ENCODE assay signal across 1 cellular context in the genomic region with DNA sequence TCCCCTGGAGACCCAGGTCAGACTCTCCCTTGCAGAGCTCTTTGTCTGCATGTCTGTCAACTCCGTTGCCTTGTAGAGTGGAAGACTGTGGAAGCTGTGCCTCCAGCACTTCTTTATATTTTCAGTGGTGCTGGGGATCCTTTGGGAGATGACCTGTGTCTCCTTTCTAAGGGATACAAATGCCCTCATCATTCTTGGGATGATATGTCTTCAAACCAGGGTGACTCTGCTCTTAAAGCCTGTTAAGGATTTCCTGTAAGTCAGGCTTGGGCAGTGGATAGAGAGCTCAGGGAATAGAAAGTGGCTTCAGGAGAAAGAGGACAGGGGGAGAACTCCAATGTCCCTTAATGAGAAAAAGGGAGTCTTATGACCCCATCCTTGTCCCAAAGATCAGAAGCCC.
TF ChIP-seq lines count a peak whose summit lies in the region.

No MANE protein-coding gene starts in this region.

TF ChIP-seq in endothelial cell of umbilical vein, 7 proteins besides CTCF, POLR2A, EP300 and RAD21:
- TF ChIP-seq GATA2 (IDR thresholded peaks at IDR 0.05; ENCODE audit: insufficient read depth, insufficient read length, low read depth, low read length) (no peak), JUN (IDR thresholded peaks at IDR 0.05; ENCODE audit: borderline replicate concordance, insufficient read depth, insufficient read length, low read depth) (no peak), MAX (IDR thresholded peaks at IDR 0.05; ENCODE audit: insufficient read depth, insufficient read length) (no peak), FOS (IDR thresholded peaks at IDR 0.05; ENCODE audit: borderline replicate concordance, insufficient read depth, low read length) (no peak), POLR2AphosphoS5 (IDR thresholded peaks at IDR 0.05; ENCODE audit: insufficient read depth, low read depth, low read length) (no peak), MYC (IDR thresholded peaks at IDR 0.05; ENCODE audit: low read depth, low read length) (no peak), EZH2 (IDR thresholded peaks at IDR 0.05; ENCODE audit: borderline replicate concordance, low read depth, low read length, severe bottlenecking) (no peak)
TF ChIP-seq in endothelial cell of umbilical vein: peak in this region for 0.
